In the genomic region with DNA sequence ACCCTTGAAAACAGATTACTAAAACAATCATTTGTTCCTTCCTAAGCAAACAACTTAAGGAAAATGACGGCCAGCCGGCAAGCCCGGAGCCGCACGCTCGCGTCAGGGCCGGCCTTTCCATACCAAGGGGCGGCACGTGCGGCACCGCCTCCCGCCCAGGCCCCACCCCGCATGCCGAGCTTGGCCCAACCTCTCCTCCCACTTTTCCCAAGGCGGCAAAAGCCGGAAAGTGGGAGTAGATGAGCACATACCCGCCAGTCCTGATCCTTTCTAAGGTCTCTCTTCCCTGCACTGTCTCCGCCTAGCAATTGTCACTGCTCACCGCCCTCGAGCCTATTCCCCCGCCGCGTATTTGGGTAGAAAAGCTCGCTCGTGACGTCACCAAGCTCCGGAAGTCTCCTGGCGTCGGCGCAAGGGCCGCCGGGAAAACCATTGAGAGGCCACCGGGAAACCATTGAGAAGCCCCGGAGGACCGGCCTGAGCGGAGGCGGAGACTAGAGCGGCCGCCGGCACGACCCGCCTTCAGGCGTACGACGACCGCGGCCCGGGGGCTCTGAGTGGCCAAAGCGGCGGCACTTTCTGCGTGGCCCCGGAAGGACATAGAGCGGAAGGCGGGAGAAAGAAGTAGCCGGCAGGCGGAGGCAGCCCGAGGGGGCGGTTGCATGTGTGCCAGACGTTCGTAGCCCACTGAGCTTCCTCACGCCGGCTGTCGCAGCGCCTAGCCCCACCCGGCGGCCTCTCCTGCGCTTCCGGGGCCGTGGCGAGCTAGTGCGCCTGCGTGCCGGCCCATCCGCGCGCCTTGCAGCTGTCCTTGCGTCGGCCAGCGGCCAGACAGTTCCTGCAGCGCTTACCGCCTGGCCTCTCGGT, we compare ENCODE assay signal across 1 cellular context.
TF ChIP-seq lines count a peak whose summit lies in the region.

A gene with protein sequence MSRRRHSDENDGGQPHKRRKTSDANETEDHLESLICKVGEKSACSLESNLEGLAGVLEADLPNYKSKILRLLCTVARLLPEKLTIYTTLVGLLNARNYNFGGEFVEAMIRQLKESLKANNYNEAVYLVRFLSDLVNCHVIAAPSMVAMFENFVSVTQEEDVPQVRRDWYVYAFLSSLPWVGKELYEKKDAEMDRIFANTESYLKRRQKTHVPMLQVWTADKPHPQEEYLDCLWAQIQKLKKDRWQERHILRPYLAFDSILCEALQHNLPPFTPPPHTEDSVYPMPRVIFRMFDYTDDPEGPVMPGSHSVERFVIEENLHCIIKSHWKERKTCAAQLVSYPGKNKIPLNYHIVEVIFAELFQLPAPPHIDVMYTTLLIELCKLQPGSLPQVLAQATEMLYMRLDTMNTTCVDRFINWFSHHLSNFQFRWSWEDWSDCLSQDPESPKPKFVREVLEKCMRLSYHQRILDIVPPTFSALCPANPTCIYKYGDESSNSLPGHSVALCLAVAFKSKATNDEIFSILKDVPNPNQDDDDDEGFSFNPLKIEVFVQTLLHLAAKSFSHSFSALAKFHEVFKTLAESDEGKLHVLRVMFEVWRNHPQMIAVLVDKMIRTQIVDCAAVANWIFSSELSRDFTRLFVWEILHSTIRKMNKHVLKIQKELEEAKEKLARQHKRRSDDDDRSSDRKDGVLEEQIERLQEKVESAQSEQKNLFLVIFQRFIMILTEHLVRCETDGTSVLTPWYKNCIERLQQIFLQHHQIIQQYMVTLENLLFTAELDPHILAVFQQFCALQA (plus strand): TSS at position 830 of the 867 bp plus-strand sequence. CDS start 61 bp downstream, outside the sequence.
A gene (minus strand): TSS at position 377 of the 867 bp plus-strand sequence. CDS start 5,806 bp downstream, outside the sequence.

TF ChIP-seq in K562, 482 proteins besides CTCF, POLR2A, EP300 and RAD21 (continued from another document and continues in another):
- no peak for TF ChIP-seq ZNF253 (CRISPR knock-in tag; conservative IDR thresholded peaks at IDR 0.05)
- TF ChIP-seq RFX7 (CRISPR knock-in tag; IDR thresholded peaks at IDR 0.05): no peak
- 0 out of 2 replicates have a peak, but pooled peaks have one; percentile 9 for TF ChIP-seq NFE2 (IDR thresholded peaks at IDR 0.05; ENCODE audit: low read depth)
- TF ChIP-seq ZBTB7A (IDR thresholded peaks at IDR 0.05; ENCODE audit: borderline replicate concordance, control insufficient read depth, low read depth, low read length): peak; percentile 90; the same call in 1 of the 2 replicates
- TF ChIP-seq RBM15 (IDR thresholded peaks at IDR 0.05; ENCODE audit: insufficient read depth, low read length): no peak
- TF ChIP-seq, protein P1, sequence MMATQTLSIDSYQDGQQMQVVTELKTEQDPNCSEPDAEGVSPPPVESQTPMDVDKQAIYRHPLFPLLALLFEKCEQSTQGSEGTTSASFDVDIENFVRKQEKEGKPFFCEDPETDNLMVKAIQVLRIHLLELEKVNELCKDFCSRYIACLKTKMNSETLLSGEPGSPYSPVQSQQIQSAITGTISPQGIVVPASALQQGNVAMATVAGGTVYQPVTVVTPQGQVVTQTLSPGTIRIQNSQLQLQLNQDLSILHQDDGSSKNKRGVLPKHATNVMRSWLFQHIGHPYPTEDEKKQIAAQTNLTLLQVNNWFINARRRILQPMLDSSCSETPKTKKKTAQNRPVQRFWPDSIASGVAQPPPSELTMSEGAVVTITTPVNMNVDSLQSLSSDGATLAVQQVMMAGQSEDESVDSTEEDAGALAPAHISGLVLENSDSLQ (IDR thresholded peaks at IDR 0.05): peak; percentile 82
- no peak; the same call in 1 of the 2 replicates for TF ChIP-seq KAT7 (CRISPR knock-in tag; IDR thresholded peaks at IDR 0.05; ENCODE audit: borderline replicate concordance)
- TF ChIP-seq, protein P2, sequence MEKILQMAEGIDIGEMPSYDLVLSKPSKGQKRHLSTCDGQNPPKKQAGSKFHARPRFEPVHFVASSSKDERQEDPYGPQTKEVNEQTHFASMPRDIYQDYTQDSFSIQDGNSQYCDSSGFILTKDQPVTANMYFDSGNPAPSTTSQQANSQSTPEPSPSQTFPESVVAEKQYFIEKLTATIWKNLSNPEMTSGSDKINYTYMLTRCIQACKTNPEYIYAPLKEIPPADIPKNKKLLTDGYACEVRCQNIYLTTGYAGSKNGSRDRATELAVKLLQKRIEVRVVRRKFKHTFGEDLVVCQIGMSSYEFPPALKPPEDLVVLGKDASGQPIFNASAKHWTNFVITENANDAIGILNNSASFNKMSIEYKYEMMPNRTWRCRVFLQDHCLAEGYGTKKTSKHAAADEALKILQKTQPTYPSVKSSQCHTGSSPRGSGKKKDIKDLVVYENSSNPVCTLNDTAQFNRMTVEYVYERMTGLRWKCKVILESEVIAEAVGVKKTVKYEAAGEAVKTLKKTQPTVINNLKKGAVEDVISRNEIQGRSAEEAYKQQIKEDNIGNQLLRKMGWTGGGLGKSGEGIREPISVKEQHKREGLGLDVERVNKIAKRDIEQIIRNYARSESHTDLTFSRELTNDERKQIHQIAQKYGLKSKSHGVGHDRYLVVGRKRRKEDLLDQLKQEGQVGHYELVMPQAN (IDR thresholded peaks at IDR 0.05; ENCODE audit: borderline replicate concordance): peak; percentile 85
- TF ChIP-seq RBM17 (IDR thresholded peaks at IDR 0.05; ENCODE audit: borderline replicate concordance, low read depth, low read length): no peak
- TF ChIP-seq MBD2 (IDR thresholded peaks at IDR 0.05; ENCODE audit: borderline replicate concordance, low read depth): peak; percentile 82
- TF ChIP-seq ZNF79 (CRISPR knock-in tag; IDR thresholded peaks at IDR 0.05; ENCODE audit: low read depth): no peak
- TF ChIP-seq, protein P3, sequence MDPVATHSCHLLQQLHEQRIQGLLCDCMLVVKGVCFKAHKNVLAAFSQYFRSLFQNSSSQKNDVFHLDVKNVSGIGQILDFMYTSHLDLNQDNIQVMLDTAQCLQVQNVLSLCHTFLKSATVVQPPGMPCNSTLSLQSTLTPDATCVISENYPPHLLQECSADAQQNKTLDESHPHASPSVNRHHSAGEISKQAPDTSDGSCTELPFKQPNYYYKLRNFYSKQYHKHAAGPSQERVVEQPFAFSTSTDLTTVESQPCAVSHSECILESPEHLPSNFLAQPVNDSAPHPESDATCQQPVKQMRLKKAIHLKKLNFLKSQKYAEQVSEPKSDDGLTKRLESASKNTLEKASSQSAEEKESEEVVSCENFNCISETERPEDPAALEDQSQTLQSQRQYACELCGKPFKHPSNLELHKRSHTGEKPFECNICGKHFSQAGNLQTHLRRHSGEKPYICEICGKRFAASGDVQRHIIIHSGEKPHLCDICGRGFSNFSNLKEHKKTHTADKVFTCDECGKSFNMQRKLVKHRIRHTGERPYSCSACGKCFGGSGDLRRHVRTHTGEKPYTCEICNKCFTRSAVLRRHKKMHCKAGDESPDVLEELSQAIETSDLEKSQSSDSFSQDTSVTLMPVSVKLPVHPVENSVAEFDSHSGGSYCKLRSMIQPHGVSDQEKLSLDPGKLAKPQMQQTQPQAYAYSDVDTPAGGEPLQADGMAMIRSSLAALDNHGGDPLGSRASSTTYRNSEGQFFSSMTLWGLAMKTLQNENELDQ (CRISPR knock-in tag; IDR thresholded peaks at IDR 0.05; ENCODE audit: borderline replicate concordance): no peak; the same call in 1 of the 2 replicates
- 0 out of 2 replicates have a peak, but pooled peaks have one; percentile 30 for TF ChIP-seq HLTF (IDR thresholded peaks at IDR 0.05)
- TF ChIP-seq PTTG1 (tag; IDR thresholded peaks at IDR 0.05; ENCODE audit: low read depth): no peak
- no peak for TF ChIP-seq ZC3H8 (IDR thresholded peaks at IDR 0.05)
- TF ChIP-seq, protein P4, sequence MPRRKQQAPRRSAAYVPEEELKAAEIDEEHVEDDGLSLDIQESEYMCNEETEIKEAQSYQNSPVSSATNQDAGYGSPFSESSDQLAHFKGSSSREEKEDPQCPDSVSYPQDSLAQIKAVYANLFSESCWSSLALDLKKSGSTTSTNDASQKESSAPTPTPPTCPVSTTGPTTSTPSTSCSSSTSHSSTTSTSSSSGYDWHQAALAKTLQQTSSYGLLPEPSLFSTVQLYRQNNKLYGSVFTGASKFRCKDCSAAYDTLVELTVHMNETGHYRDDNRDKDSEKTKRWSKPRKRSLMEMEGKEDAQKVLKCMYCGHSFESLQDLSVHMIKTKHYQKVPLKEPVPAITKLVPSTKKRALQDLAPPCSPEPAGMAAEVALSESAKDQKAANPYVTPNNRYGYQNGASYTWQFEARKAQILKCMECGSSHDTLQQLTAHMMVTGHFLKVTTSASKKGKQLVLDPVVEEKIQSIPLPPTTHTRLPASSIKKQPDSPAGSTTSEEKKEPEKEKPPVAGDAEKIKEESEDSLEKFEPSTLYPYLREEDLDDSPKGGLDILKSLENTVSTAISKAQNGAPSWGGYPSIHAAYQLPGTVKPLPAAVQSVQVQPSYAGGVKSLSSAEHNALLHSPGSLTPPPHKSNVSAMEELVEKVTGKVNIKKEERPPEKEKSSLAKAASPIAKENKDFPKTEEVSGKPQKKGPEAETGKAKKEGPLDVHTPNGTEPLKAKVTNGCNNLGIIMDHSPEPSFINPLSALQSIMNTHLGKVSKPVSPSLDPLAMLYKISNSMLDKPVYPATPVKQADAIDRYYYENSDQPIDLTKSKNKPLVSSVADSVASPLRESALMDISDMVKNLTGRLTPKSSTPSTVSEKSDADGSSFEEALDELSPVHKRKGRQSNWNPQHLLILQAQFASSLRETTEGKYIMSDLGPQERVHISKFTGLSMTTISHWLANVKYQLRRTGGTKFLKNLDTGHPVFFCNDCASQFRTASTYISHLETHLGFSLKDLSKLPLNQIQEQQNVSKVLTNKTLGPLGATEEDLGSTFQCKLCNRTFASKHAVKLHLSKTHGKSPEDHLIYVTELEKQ (CRISPR knock-in tag; IDR thresholded peaks at IDR 0.05): no peak
- TF ChIP-seq, protein P5, sequence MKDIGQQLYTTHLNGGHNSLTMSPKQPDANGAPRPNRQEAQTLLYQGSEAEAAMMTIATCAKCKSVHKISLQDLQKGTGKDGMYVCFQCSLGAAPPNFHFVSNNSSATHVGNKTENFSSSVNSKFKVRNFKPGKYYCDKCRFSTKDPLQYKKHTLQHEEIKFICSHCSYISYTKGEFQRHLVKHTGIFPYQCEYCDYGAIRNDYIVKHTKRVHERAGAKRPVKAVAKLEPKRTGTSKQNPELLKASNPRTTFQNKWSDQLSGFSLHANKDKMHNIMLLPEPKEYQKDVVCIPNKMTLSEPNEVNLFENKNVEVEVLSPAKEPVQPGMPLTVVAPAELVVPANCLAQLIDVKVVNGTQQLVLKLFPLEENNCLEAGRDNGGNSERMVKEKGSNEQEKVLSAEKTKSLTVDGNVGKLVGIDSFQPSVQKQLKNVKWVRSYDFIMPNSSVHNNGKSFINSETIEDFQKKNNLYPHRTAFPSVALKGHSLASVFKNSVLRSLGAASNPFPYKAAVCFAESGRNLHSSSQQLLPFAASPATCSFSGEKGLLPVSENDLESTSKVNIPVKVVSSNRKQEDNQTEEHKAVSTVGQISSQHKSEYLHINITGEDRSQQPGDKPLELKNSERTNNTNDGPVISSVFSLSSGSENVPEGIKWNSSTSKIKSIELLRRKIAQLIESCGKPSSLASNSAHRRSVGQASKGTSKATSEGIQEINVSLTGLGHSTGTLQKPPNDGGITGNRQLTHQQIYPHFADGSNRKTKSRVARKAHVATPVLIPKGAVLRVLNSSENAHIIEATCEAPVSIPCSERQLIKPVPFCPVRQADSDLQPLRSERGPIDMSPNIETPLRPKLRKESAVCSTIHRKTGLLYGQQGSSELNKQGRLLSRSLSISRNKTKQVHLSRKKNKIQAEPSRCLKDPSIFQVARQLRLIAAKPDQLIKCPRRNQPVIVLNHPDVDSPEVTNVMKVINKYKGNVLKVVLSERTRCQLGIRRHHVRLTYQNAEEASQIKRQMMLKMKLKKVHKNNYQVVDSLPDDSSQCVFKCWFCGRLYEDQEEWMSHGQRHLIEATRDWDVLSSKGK (CRISPR knock-in tag; IDR thresholded peaks at IDR 0.05): no peak
- TF ChIP-seq DNMT1 (IDR thresholded peaks at IDR 0.05): no peak
- TF ChIP-seq ZNF644 (tag; IDR thresholded peaks at IDR 0.05; ENCODE audit: low read depth): 0 out of 2 replicates have a peak, but pooled peaks have one; percentile 12
- TF ChIP-seq ZNF23 (CRISPR knock-in tag; IDR thresholded peaks at IDR 0.05): no peak
